Comparison of ENCODE assay signal across 1 cellular context in the genomic region with DNA sequence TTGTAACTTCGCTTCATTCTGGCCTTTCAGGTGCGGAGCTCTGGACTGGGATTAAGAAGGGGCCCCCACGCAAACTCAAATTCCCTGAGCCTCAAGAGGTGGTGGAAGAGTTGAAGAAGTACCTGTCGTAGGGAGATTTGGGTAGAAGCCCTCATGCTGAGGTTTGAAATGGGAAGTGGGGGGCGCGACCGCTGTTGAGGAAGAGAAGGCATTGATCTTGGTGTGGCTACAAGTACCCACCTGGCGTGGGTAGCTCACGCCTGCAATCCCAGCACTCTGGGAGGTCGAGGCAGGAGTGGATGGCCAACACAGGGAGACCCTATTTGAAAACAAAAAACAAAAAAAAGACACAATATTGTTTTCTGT.
TF ChIP-seq lines count a peak whose summit lies in the region.

No MANE protein-coding gene starts in this region.

TF ChIP-seq in H1, 55 proteins besides CTCF, POLR2A, EP300 and RAD21:
- TF ChIP-seq TEAD4 (IDR thresholded peaks at IDR 0.05; ENCODE audit: low read depth, low read length) (no peak), TBP (IDR thresholded peaks at IDR 0.05; ENCODE audit: low read depth, low read length) (no peak), CHD2 (IDR thresholded peaks at IDR 0.05; ENCODE audit: low read length) (no peak), BRCA1 (IDR thresholded peaks at IDR 0.05; ENCODE audit: low read depth, low read length) (no peak)
- TF ChIP-seq, protein P1, sequence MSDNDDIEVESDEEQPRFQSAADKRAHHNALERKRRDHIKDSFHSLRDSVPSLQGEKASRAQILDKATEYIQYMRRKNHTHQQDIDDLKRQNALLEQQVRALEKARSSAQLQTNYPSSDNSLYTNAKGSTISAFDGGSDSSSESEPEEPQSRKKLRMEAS (IDR thresholded peaks at IDR 0.05): no peak
- TF ChIP-seq, protein P2, sequence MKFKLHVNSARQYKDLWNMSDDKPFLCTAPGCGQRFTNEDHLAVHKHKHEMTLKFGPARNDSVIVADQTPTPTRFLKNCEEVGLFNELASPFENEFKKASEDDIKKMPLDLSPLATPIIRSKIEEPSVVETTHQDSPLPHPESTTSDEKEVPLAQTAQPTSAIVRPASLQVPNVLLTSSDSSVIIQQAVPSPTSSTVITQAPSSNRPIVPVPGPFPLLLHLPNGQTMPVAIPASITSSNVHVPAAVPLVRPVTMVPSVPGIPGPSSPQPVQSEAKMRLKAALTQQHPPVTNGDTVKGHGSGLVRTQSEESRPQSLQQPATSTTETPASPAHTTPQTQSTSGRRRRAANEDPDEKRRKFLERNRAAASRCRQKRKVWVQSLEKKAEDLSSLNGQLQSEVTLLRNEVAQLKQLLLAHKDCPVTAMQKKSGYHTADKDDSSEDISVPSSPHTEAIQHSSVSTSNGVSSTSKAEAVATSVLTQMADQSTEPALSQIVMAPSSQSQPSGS (IDR thresholded peaks at IDR 0.05; ENCODE audit: low read length): no peak
